ENCODE assay signal across 1 cellular context in the genomic region with DNA sequence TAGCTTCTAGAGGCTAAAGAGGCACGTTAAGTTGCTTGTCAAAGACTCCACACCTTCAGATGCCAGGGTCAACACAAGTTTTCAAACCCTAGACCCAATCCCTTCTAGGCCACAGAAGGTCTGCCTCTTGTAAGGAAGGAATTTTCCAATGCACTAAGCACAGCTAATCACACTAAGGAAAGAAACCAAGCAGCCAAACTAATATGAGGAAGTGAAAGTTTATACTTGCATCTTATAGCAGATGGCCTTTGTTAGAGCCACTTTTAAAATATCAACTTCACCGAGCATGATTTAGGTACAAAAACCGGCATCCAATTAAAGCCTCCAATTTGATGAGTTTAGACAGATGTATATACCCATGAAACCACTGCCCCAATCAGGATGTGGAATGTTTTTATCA.
TF ChIP-seq lines count a peak whose summit lies in the region.

No MANE protein-coding gene starts in this region.

TF ChIP-seq in GM23338, 12 proteins besides CTCF, POLR2A, EP300 and RAD21 (continued from another document):
- TF ChIP-seq, protein P1, sequence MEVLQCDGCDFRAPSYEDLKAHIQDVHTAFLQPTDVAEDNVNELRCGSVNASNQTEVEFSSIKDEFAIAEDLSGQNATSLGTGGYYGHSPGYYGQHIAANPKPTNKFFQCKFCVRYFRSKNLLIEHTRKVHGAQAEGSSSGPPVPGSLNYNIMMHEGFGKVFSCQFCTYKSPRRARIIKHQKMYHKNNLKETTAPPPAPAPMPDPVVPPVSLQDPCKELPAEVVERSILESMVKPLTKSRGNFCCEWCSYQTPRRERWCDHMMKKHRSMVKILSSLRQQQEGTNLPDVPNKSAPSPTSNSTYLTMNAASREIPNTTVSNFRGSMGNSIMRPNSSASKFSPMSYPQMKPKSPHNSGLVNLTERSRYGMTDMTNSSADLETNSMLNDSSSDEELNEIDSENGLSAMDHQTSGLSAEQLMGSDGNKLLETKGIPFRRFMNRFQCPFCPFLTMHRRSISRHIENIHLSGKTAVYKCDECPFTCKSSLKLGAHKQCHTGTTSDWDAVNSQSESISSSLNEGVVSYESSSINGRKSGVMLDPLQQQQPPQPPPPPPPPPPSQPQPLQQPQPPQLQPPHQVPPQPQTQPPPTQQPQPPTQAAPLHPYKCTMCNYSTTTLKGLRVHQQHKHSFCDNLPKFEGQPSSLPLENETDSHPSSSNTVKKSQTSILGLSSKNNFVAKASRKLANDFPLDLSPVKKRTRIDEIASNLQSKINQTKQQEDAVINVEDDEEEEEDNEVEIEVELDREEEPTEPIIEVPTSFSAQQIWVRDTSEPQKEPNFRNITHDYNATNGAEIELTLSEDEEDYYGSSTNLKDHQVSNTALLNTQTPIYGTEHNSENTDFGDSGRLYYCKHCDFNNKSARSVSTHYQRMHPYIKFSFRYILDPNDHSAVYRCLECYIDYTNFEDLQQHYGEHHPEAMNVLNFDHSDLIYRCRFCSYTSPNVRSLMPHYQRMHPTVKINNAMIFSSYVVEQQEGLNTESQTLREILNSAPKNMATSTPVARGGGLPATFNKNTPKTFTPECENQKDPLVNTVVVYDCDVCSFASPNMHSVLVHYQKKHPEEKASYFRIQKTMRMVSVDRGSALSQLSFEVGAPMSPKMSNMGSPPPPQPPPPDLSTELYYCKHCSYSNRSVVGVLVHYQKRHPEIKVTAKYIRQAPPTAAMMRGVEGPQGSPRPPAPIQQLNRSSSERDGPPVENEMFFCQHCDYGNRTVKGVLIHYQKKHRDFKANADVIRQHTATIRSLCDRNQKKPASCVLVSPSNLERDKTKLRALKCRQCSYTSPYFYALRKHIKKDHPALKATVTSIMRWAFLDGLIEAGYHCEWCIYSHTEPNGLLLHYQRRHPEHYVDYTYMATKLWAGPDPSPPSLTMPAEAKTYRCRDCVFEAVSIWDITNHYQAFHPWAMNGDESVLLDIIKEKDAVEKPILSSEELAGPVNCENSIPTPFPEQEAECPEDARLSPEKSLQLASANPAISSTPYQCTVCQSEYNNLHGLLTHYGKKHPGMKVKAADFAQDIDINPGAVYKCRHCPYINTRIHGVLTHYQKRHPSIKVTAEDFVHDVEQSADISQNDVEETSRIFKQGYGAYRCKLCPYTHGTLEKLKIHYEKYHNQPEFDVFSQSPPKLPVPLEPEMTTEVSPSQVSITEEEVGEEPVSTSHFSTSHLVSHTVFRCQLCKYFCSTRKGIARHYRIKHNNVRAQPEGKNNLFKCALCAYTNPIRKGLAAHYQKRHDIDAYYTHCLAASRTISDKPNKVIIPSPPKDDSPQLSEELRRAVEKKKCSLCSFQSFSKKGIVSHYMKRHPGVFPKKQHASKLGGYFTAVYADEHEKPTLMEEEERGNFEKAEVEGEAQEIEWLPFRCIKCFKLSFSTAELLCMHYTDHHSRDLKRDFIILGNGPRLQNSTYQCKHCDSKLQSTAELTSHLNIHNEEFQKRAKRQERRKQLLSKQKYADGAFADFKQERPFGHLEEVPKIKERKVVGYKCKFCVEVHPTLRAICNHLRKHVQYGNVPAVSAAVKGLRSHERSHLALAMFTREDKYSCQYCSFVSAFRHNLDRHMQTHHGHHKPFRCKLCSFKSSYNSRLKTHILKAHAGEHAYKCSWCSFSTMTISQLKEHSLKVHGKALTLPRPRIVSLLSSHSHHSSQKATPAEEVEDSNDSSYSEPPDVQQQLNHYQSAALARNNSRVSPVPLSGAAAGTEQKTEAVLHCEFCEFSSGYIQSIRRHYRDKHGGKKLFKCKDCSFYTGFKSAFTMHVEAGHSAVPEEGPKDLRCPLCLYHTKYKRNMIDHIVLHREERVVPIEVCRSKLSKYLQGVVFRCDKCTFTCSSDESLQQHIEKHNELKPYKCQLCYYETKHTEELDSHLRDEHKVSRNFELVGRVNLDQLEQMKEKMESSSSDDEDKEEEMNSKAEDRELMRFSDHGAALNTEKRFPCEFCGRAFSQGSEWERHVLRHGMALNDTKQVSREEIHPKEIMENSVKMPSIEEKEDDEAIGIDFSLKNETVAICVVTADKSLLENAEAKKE (CRISPR knock-in tag; IDR thresholded peaks at IDR 0.05): no peak
- no peak for TF ChIP-seq ZNF331 (CRISPR knock-in tag; IDR thresholded peaks at IDR 0.05; ENCODE audit: low read depth)
- TF ChIP-seq POLR2AphosphoS5 (IDR thresholded peaks at IDR 0.05; ENCODE audit: low read depth): no peak
- TF ChIP-seq, protein P2, sequence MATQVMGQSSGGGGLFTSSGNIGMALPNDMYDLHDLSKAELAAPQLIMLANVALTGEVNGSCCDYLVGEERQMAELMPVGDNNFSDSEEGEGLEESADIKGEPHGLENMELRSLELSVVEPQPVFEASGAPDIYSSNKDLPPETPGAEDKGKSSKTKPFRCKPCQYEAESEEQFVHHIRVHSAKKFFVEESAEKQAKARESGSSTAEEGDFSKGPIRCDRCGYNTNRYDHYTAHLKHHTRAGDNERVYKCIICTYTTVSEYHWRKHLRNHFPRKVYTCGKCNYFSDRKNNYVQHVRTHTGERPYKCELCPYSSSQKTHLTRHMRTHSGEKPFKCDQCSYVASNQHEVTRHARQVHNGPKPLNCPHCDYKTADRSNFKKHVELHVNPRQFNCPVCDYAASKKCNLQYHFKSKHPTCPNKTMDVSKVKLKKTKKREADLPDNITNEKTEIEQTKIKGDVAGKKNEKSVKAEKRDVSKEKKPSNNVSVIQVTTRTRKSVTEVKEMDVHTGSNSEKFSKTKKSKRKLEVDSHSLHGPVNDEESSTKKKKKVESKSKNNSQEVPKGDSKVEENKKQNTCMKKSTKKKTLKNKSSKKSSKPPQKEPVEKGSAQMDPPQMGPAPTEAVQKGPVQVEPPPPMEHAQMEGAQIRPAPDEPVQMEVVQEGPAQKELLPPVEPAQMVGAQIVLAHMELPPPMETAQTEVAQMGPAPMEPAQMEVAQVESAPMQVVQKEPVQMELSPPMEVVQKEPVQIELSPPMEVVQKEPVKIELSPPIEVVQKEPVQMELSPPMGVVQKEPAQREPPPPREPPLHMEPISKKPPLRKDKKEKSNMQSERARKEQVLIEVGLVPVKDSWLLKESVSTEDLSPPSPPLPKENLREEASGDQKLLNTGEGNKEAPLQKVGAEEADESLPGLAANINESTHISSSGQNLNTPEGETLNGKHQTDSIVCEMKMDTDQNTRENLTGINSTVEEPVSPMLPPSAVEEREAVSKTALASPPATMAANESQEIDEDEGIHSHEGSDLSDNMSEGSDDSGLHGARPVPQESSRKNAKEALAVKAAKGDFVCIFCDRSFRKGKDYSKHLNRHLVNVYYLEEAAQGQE (IDR thresholded peaks at IDR 0.05; ENCODE audit: unreplicated experiment): no peak
- no peak for TF ChIP-seq NANOG (IDR thresholded peaks at IDR 0.05; ENCODE audit: borderline replicate concordance)
- TF ChIP-seq CREB1 (CRISPR knock-in tag; IDR thresholded peaks at IDR 0.05; ENCODE audit: low read depth): no peak
